ENCODE assay signal across 10 cellular contexts in genomic region chr2:44075536-44075935, GRCh38.
A peak's percentile ranks its signal among the peaks of the same experiment; 100 is the strongest.
DNase-seq lines count a peak whose midpoint lies in the region; ATAC-seq and TF ChIP-seq lines count a peak whose summit lies in the region.
"Had no signal": no experiment of that assay in that cellular context is flagged by ENCODE, and none has a peak within 500 bp of the region (broad histone marks: within the 10 kb centered on the region; RNA-seq: fewer than 3 reads in every experiment).

No MANE protein-coding gene starts in this region.

- no peak for TF ChIP-seq CTCF in fibroblast of lung (conservative IDR thresholded peaks at IDR 0.05 in 1 of 2, IDR thresholded peaks at IDR 0.05 in 1 of 2; ENCODE audit: low read depth in 1 of 2, low read length in 2 of 2)

- no peaks in the 10 kb centered on the region for H3K36me3 Mint-ChIP-seq in naive thymus-derived CD4-positive, alpha-beta T cell

- no peak overlapping the region for H2AFZ ChIP-seq in fibroblast of lung (ENCODE audit: low read length)

- CTCF ChIA-PET in naive thymus-derived CD4-positive, alpha-beta T cell (lab: Charles Lee): no interaction called here

- no peaks in the 10 kb centered on the region for H3K79me2 ChIP-seq in fibroblast of lung (ENCODE audit: control insufficient read depth, insufficient read depth, low read length)

- H3K9me3 Mint-ChIP-seq in naive thymus-derived CD4-positive, alpha-beta T cell: peaks cover 0 to 1% (median 0%) of the 10 kb centered on the region in 11 donors
- H3K9me3 Mint-ChIP-seq: activated CD4-positive, alpha-beta T cell treated with anti-CD3 and anti-CD28 coated beads, Interleukin-2, amount 10 ng/mL, durations not matched to agents 7 days and 5 days; activated naive CD8-positive, alpha-beta T cell treated with anti-CD3 and anti-CD28 coated beads, Interleukin-2, amount 50 U/mL, for 24 hours had no signal

- no peaks in the 10 kb centered on the region for H3K9me3 ChIP-seq in fibroblast of lung (ENCODE audit: control insufficient read depth, insufficient read depth, low read depth, low read length)
- no peaks in the 10 kb centered on the region for H3K9me3 ChIP-seq in naive thymus-derived CD4-positive, alpha-beta T cell (ENCODE audit: control insufficient read depth in 2 of 3, low read length in 3 of 3)

- H3K4me2 ChIP-seq in fibroblast of lung (ENCODE audit: extremely low read depth, insufficient read depth, low read length): no peak overlapping the region

- H3K36me3 ChIP-seq in fibroblast of lung (ENCODE audit: control insufficient read depth, insufficient read depth, low read length): no peaks in the 10 kb centered on the region
- H3K36me3 ChIP-seq in naive thymus-derived CD4-positive, alpha-beta T cell (ENCODE audit: control insufficient read depth in 2 of 3, insufficient read depth in 3 of 3, low read length in 3 of 3): no peaks in the 10 kb centered on the region

- no peak overlapping the region for H3K4me3 Mint-ChIP-seq in naive thymus-derived CD4-positive, alpha-beta T cell
- H3K4me3 Mint-ChIP-seq: activated CD4-positive, alpha-beta T cell treated with anti-CD3 and anti-CD28 coated beads, Interleukin-2, amount 10 ng/mL, durations not matched to agents 7 days and 5 days; activated naive CD8-positive, alpha-beta T cell treated with anti-CD3 and anti-CD28 coated beads, Interleukin-2, amount 50 U/mL, for 24 hours had no signal

- no peaks in the 10 kb centered on the region for H3K4me1 ChIP-seq in fibroblast of lung (ENCODE audit: control insufficient read depth, extremely low read depth, insufficient read depth, low read length)
- no peaks in the 10 kb centered on the region for H3K4me1 ChIP-seq in naive thymus-derived CD4-positive, alpha-beta T cell (ENCODE audit: control insufficient read depth in 2 of 2, insufficient read depth in 2 of 2, low read length in 2 of 2)

- ATAC-seq in naive thymus-derived CD4-positive, alpha-beta T cell: no peak
- no peak for ATAC-seq in HG03095 (IDR thresholded peaks at IDR 0.05; ENCODE audit: unreplicated experiment)
- ATAC-seq in GM21423 (IDR thresholded peaks at IDR 0.05; ENCODE audit: unreplicated experiment): no peak
- ATAC-seq in GM18517 (IDR thresholded peaks at IDR 0.05; ENCODE audit: unreplicated experiment): no peak
- ATAC-seq: activated naive CD8-positive, alpha-beta T cell treated with anti-CD3 and anti-CD28 coated beads, Interleukin-2, amount 50 U/mL, for 24 hours had no signal

- no peaks in the 10 kb centered on the region for H4K20me1 ChIP-seq in fibroblast of lung (ENCODE audit: control insufficient read depth, extremely low read depth, insufficient read depth, low read length)

- H3K27ac ChIP-seq in fibroblast of lung (ENCODE audit: insufficient read depth, low read length): no peak overlapping the region
- H3K27ac ChIP-seq in naive thymus-derived CD4-positive, alpha-beta T cell (ENCODE audit: low read depth, low read length): no peak overlapping the region

- DNase-seq in GM03348 (ENCODE audit: low spot score) (peak; percentile 69), NCI-H2107 (lab: John Stamatoyannopoulos, UW) (peak; percentile 85), fibroblast of lung (ENCODE audit: low read depth in 2 of 2) (peak; percentile 44 to 83), posterior cingulate gyrus (peak in 7 of 10 donors; percentile 17 to 92 (median 55))
- DNase-seq in naive thymus-derived CD4-positive, alpha-beta T cell: no peak
- DNase-seq: activated CD4-positive, alpha-beta T cell treated with anti-CD3 and anti-CD28 coated beads, Interleukin-2, amount 10 ng/mL, durations not matched to agents 7 days and 5 days; activated naive CD8-positive, alpha-beta T cell treated with anti-CD3 and anti-CD28 coated beads, Interleukin-2, amount 50 U/mL, for 24 hours had no signal

- POLR2A ChIA-PET in naive thymus-derived CD4-positive, alpha-beta T cell (lab: Charles Lee): no interaction called here

- no peak overlapping the region for H3K9ac ChIP-seq in fibroblast of lung (ENCODE audit: insufficient read depth, low read length)

- intact Hi-C loops in posterior cingulate gyrus (cut with DNase I): no loop called here
- intact Hi-C loops in naive thymus-derived CD4-positive, alpha-beta T cell (cut with micrococcal nuclease): no loop called here

- H3K27me3 Mint-ChIP-seq in naive thymus-derived CD4-positive, alpha-beta T cell: peaks cover 0 to 5% (median 2%) of the 10 kb centered on the region in 5 donors
- H3K27me3 Mint-ChIP-seq: activated CD4-positive, alpha-beta T cell treated with anti-CD3 and anti-CD28 coated beads, Interleukin-2, amount 10 ng/mL, durations not matched to agents 7 days and 5 days; activated naive CD8-positive, alpha-beta T cell treated with anti-CD3 and anti-CD28 coated beads, Interleukin-2, amount 50 U/mL, for 24 hours had no signal

- H3K27ac Mint-ChIP-seq in naive thymus-derived CD4-positive, alpha-beta T cell: no peak overlapping the region
- H3K27ac Mint-ChIP-seq: activated CD4-positive, alpha-beta T cell treated with anti-CD3 and anti-CD28 coated beads, Interleukin-2, amount 10 ng/mL, durations not matched to agents 7 days and 5 days; activated naive CD8-positive, alpha-beta T cell treated with anti-CD3 and anti-CD28 coated beads, Interleukin-2, amount 50 U/mL, for 24 hours had no signal

- no peaks in the 10 kb centered on the region for H3K4me1 Mint-ChIP-seq in naive thymus-derived CD4-positive, alpha-beta T cell
- H3K4me1 Mint-ChIP-seq: activated CD4-positive, alpha-beta T cell treated with anti-CD3 and anti-CD28 coated beads, Interleukin-2, amount 10 ng/mL, durations not matched to agents 7 days and 5 days; activated naive CD8-positive, alpha-beta T cell treated with anti-CD3 and anti-CD28 coated beads, Interleukin-2, amount 50 U/mL, for 24 hours had no signal

- H3K27me3 ChIP-seq in fibroblast of lung (ENCODE audit: control insufficient read depth, insufficient read depth, low read length): no peaks in the 10 kb centered on the region
- no peaks in the 10 kb centered on the region for H3K27me3 ChIP-seq in naive thymus-derived CD4-positive, alpha-beta T cell (ENCODE audit: control insufficient read depth in 2 of 2, insufficient read depth in 2 of 2, low read length in 2 of 2)

- no peak overlapping the region for H3K4me3 ChIP-seq in fibroblast of lung (replicated peaks in 1 of 4; ENCODE audit: control extremely low read depth in 1 of 4, insufficient read depth in 1 of 4, low read depth in 3 of 4, low read length in 4 of 4)
- H3K4me3 ChIP-seq in naive thymus-derived CD4-positive, alpha-beta T cell (ENCODE audit: low read length): no peak overlapping the region

Comparison
In these comparisons a context has a peak if more than half of its experiments do, and no peak if none do; other contexts are left out.
1. DNase-seq: peak in GM03348 (single experiment), NCI-H2107 (single experiment), fibroblast of lung (2 of 2) and posterior cingulate gyrus (7 of 10); none in naive thymus-derived CD4-positive, alpha-beta T cell (0 of 9).